Comparison of ENCODE assay signal across 1 cellular context in the genomic region with DNA sequence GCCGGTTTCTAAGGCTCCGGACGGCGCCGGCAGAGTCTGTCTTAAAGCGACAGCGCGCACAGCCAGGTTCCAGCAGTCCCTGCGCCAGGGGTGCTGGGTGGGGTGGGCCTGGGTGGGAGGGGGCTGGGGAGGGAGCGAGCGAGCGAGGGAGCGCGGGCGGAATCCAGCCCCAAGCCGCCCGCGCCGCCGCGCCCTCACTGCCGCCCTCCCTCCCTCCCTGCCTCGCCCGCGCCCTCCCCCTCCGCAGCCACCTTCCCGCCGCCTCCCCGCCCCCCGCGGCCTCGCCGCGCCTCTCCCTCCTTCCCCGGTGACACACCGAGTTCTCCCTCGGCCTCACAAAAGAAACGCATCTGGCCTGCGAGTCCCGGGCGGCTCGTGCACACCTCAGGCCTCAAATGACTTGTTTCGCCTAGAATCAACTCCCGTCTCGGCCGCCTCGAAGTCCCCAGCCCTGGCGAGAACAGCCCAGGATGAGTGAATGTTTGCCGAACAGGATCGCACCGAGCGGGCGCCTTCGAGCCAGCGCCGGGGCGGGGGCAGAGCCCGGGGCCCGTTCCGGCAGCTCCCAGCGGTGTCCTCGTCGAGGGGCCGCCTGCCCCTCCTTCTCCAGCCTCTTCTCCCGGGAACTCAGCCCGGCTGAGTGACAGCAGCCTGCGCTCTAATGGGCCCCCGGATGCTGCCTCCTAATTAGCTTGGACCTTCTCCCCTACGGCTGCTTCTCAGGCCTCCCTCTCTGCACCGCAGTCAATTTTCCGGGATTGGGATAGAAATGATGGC.
TF ChIP-seq lines count a peak whose summit lies in the region.

A gene (minus strand): TSS at position 43 of the 777 bp plus-strand sequence. CDS start 347 bp downstream, outside the sequence.

TF ChIP-seq in HEK293, 187 proteins besides CTCF, POLR2A, EP300 and RAD21 (continued from another document):
- TF ChIP-seq, protein P1, sequence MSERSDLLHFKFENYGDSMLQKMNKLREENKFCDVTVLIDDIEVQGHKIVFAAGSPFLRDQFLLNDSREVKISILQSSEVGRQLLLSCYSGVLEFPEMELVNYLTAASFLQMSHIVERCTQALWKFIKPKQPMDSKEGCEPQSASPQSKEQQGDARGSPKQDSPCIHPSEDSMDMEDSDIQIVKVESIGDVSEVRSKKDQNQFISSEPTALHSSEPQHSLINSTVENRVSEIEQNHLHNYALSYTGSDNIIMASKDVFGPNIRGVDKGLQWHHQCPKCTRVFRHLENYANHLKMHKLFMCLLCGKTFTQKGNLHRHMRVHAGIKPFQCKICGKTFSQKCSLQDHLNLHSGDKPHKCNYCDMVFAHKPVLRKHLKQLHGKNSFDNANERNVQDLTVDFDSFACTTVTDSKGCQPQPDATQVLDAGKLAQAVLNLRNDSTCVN (tag by site-specific recombination; optimal IDR thresholded peaks at IDR 0.05), result peak; percentile 83
- no peak for TF ChIP-seq ZNF10 (tag by site-specific recombination; IDR thresholded peaks at IDR 0.05)
- TF ChIP-seq, protein P2, sequence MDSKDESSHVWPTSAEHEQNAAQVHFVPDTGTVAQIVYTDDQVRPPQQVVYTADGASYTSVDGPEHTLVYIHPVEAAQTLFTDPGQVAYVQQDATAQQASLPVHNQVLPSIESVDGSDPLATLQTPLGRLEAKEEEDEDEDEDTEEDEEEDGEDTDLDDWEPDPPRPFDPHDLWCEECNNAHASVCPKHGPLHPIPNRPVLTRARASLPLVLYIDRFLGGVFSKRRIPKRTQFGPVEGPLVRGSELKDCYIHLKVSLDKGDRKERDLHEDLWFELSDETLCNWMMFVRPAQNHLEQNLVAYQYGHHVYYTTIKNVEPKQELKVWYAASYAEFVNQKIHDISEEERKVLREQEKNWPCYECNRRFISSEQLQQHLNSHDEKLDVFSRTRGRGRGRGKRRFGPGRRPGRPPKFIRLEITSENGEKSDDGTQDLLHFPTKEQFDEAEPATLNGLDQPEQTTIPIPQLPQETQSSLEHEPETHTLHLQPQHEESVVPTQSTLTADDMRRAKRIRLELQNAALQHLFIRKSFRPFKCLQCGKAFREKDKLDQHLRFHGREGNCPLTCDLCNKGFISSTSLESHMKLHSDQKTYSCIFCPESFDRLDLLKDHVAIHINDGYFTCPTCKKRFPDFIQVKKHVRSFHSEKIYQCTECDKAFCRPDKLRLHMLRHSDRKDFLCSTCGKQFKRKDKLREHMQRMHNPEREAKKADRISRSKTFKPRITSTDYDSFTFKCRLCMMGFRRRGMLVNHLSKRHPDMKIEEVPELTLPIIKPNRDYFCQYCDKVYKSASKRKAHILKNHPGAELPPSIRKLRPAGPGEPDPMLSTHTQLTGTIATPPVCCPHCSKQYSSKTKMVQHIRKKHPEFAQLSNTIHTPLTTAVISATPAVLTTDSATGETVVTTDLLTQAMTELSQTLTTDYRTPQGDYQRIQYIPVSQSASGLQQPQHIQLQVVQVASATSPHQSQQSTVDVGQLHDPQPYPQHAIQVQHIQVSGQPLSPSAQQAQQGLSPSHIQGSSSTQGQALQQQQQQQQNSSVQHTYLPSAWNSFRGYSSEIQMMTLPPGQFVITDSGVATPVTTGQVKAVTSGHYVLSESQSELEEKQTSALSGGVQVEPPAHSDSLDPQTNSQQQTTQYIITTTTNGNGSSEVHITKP (tag by site-specific recombination; IDR thresholded peaks at IDR 0.05), result peak; percentile 54
- TF ChIP-seq, protein P3, sequence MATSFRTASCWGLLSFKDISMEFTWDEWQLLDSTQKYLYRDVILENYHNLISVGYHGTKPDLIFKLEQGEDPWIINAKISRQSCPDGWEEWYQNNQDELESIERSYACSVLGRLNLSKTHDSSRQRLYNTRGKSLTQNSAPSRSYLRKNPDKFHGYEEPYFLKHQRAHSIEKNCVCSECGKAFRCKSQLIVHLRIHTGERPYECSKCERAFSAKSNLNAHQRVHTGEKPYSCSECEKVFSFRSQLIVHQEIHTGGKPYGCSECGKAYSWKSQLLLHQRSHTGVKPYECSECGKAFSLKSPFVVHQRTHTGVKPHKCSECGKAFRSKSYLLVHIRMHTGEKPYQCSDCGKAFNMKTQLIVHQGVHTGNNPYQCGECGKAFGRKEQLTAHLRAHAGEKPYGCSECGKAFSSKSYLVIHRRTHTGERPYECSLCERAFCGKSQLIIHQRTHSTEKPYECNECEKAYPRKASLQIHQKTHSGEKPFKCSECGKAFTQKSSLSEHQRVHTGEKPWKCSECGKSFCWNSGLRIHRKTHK (tag by site-specific recombination; IDR thresholded peaks at IDR 0.05), result no peak
